In the genomic region with DNA sequence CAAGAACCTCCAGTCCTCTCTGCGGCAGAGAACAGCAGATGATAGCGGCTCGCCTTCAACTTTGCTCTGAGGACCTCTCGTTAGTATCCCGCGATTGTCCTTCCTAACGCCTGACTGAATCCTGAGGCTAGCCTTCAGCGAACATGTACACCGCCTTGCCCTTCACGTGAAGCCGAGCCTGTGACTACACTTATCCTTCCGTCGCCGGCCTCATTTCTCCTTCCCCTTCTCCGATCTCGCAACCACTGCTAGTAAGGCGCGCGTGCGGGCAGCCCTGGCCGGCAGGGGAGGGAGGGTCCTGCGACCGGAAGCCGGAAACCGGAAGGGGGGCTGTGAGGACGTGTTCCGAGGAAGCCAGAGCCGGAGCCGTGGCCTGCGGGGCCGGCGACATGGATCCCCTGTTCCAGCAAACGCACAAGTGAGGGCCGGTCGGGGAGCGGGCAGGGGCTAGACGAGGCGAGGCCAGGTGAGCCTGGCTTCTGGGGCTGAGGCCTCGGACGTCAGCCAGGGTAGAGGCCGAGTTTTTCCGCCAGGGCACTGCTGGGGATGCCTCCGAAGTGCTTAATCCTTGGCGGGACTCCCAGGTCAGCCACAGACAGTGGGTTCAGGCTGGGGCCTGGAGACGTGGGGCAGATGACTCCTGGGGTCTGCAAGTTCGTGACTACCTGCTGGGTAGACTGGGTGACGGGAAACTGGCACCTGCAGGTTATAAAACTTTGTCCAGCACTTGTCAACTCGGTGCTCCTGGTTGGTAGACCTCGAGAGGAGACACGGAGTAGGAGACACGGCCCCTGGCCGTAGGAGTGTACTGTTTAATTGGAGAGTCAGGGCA, we compare ENCODE assay signal across 8 cellular contexts. TPM values are rescaled to one million over a fixed set of nuclear protein-coding genes. Genes with fewer than 3 reads are reported as not detected.
DNase-seq lines count a peak whose midpoint lies in the region; ATAC-seq, FAIRE-seq and TF ChIP-seq lines count a peak whose summit lies in the region.

Gene GOSR2 (plus strand): TSS at position 357 of the 832 bp plus-strand sequence. CDS start 33 bp downstream, at position 390.

- H3K9me3 ChIP-seq in hepatocyte (ENCODE audit: low read depth): no peaks in the 10 kb centered on the region

- H3K79me2 ChIP-seq in hepatocyte: peaks cover 50% of the 10 kb centered on the region

- DNase-seq in GM18507 (ENCODE audit: extremely low spot score, insufficient read length, low read depth) (peak; percentile 94), NCI-H2029 (lab: John Stamatoyannopoulos, UW) (peak; percentile 73), T-helper 9 cell (peak; percentile 77), astrocyte of the cerebellum (ENCODE audit: low read depth) (peak; percentile 64), hepatocyte (ENCODE audit: low spot score) (peak; percentile 92), retinal pigment epithelial cell (ENCODE audit: low read depth) (peak; percentile 52), cortex of kidney (lab: John Stamatoyannopoulos, UW) (no peak)

- peak within 1 kb of the TSS; percentile 72 for H3K4me2 ChIP-seq in hepatocyte

- in situ Hi-C loops in astrocyte of the cerebellum (cut with HindIII; ENCODE audit: low sequenced_read_pairs): no loop called here

- no peaks in the 10 kb centered on the region for H3K27me3 ChIP-seq in hepatocyte

- TF ChIP-seq CTCF in astrocyte of the cerebellum (IDR thresholded peaks at IDR 0.05; ENCODE audit: low read depth, low read length, missing control alignments): no peak
- TF ChIP-seq CTCF in hepatocyte (IDR thresholded peaks at IDR 0.05; ENCODE audit: poor library complexity): no peak
- TF ChIP-seq CTCF in retinal pigment epithelial cell (conservative IDR thresholded peaks at IDR 0.05; ENCODE audit: low read depth, low read length): no peak

- H3K9me2 ChIP-seq in hepatocyte (replicated peaks; ENCODE audit: insufficient read depth): no peaks in the 10 kb centered on the region

- H2AFZ ChIP-seq in hepatocyte: peak within 1 kb of the TSS; percentile 84

- peak; percentile 94 for FAIRE-seq in GM18507 (lab: Jason Lieb, UNC)

- peak; percentile 89 for ATAC-seq in HG02973 (IDR thresholded peaks at IDR 0.05; ENCODE audit: unreplicated experiment)

- peaks cover 9% of the 10 kb centered on the region for H3K4me1 ChIP-seq in hepatocyte (ENCODE audit: insufficient read depth)

- WGBS in hepatocyte (ENCODE audit: low lambda C conversion rate, missing lambda C conversion rate): 2% methylated on average over 48 of the region's 52 CpGs

- H3K4me3 ChIP-seq in astrocyte of the cerebellum (ENCODE audit: low read depth, low read length) (peak within 1 kb of the TSS; percentile 73), hepatocyte (peak within 1 kb of the TSS; percentile 82), retinal pigment epithelial cell (ENCODE audit: low read length) (peak within 1 kb of the TSS; percentile 72)

- H3K36me3 ChIP-seq in hepatocyte (replicated peaks; ENCODE audit: insufficient read depth, low read depth): no peaks in the 10 kb centered on the region

- H3K27ac ChIP-seq in hepatocyte: peak within 1 kb of the TSS; percentile 98

- H4K20me1 ChIP-seq in hepatocyte (ENCODE audit: insufficient read depth, poor library complexity, severe bottlenecking): peaks cover 26% of the 10 kb centered on the region

RNA-seq across cellular contexts. Expression of gene GOSR2, which starts in this region (rescaled TPM):
- total RNA-seq in hepatocyte: 42.3 and 47.7 TPM in 2 replicates
- polyA plus RNA-seq in hepatocyte: 58.0 and 62.8 TPM in 2 replicates
